Comparison of ENCODE assay signal across 2 cellular contexts in the genomic region with DNA sequence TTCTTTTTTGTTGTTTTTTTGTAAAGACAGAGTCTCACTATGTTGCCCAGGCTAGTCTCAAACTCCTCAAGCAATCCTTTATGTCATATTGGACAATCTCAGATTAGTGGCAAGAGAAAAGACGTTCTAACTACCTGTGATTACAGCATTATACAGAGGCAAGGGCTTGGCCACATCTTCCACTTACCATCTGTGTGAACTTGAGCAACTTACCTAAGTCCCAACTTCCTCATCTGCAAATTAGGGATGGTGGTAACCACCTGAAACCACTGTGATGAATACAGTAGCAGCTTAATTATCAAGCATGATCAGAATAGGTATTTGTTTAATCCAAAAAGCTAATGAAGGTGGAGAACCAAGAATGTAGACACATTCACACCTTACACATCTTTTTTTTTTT.
TF ChIP-seq lines count a peak whose summit lies in the region.

No MANE protein-coding gene starts in this region.

TF ChIP-seq in H1, 55 proteins besides CTCF, POLR2A, EP300 and RAD21:
- no peak for TF ChIP-seq CREB1 (IDR thresholded peaks at IDR 0.05)
- no peak for TF ChIP-seq BACH1 (IDR thresholded peaks at IDR 0.05; ENCODE audit: low read length)
- TF ChIP-seq EGR1 (IDR thresholded peaks at IDR 0.05; ENCODE audit: borderline replicate concordance, low read depth, low read length), result no peak
- no peak for TF ChIP-seq CBX5 (IDR thresholded peaks at IDR 0.05; ENCODE audit: low read depth, low read length)

TF ChIP-seq in SK-N-SH, 30 proteins besides CTCF, POLR2A, EP300 and RAD21:
- TF ChIP-seq RFX5 (IDR thresholded peaks at IDR 0.05; ENCODE audit: low read length) (no peak), YY1 (IDR thresholded peaks at IDR 0.05; ENCODE audit: low read depth) (no peak), NFIC (IDR thresholded peaks at IDR 0.05; ENCODE audit: borderline replicate concordance) (no peak), MXI1 (IDR thresholded peaks at IDR 0.05; ENCODE audit: low read depth, low read length) (no peak), NRF1 (IDR thresholded peaks at IDR 0.05; ENCODE audit: low read depth, low read length) (no peak), POLR2AphosphoS5 (IDR thresholded peaks at IDR 0.05; ENCODE audit: low read depth, low read length) (no peak), MEF2A (IDR thresholded peaks at IDR 0.05; ENCODE audit: borderline replicate concordance, low read depth) (no peak), FOSL2 (IDR thresholded peaks at IDR 0.05; ENCODE audit: borderline replicate concordance, low read depth) (no peak), USF2 (IDR thresholded peaks at IDR 0.05; ENCODE audit: borderline replicate concordance, low read depth, low read length) (no peak), SIN3A (IDR thresholded peaks at IDR 0.05; ENCODE audit: borderline replicate concordance, low read depth, low read length) (no peak), RCOR1 (IDR thresholded peaks at IDR 0.05; ENCODE audit: low read length) (no peak), TAF1 (IDR thresholded peaks at IDR 0.05; ENCODE audit: borderline replicate concordance, low read depth, low read length) (no peak)
